Comparison of ENCODE assay signal across 14 cellular contexts in genomic region chr17:76695059-76695892, GRCh38. TPM values are rescaled to one million over a fixed set of nuclear protein-coding genes. Genes with fewer than 3 reads are reported as not detected.
DNase-seq lines count a peak whose midpoint lies in the region; ATAC-seq and TF ChIP-seq lines count a peak whose summit lies in the region.
"Had no signal": no experiment of that assay in that cellular context is flagged by ENCODE, and none has a peak within 500 bp of the region (broad histone marks: within the 10 kb centered on the region; RNA-seq: fewer than 3 reads in every experiment).

No MANE protein-coding gene starts in this region.

- TF ChIP-seq CTCF in adrenal gland (IDR thresholded peaks at IDR 0.05) (no peak), retinal pigment epithelial cell (conservative IDR thresholded peaks at IDR 0.05; ENCODE audit: low read depth, low read length) (no peak)

- no peak overlapping the region for H3K27ac ChIP-seq in CD4-positive, CD25-positive, alpha-beta regulatory T cell (ENCODE audit: insufficient read depth, low read length, poor library complexity, severe bottlenecking)
- H3K27ac ChIP-seq in adrenal gland = peak overlapping the region in 4 of 5 donors; percentile 70 to 99 (median 94)
- peak overlapping the region; percentile 66 for H3K27ac ChIP-seq in right cardiac atrium (ENCODE audit: low read length)
- H3K27ac ChIP-seq: PC-9 had no signal

- intact Hi-C loops in adrenal gland (cut with DNase I) (no loop called here), right cardiac atrium (cut with DNase I) (no loop called here)

- H3K27me3 Mint-ChIP-seq in CD4-positive, CD25-positive, alpha-beta regulatory T cell = peaks cover 10% of the 10 kb centered on the region
- H3K27me3 Mint-ChIP-seq: activated CD4-positive, alpha-beta T cell treated with anti-CD3 and anti-CD28 coated beads for 36 hours had no signal

- WGBS in adrenal gland, 4 donors = 57 to 74% (median 70%) methylated on average over 14 to 16 of the region's 16 CpGs
- 58% methylated on average over 16 of the region's 16 CpGs for WGBS in right cardiac atrium

- no peaks in the 10 kb centered on the region for H3K36me3 Mint-ChIP-seq in CD4-positive, CD25-positive, alpha-beta regulatory T cell

- no peak for ATAC-seq in CD4-positive, CD25-positive, alpha-beta regulatory T cell (ENCODE audit: low read depth in 2 of 2)
- ATAC-seq in right cardiac atrium = no peak
- ATAC-seq in HG03095 (IDR thresholded peaks at IDR 0.05; ENCODE audit: unreplicated experiment) = no peak
- ATAC-seq in HG03135 (IDR thresholded peaks at IDR 0.05; ENCODE audit: unreplicated experiment) = no peak
- ATAC-seq: activated CD4-positive, alpha-beta T cell treated with anti-CD3 and anti-CD28 coated beads for 36 hours had no signal

- no peaks in the 10 kb centered on the region for H3K9me3 ChIP-seq in CD4-positive, CD25-positive, alpha-beta regulatory T cell (ENCODE audit: control insufficient read depth in 2 of 2, low read length in 2 of 2)
- no peaks in the 10 kb centered on the region for H3K9me3 ChIP-seq in adrenal gland (replicated peaks in 1 of 3)
- H3K9me3 ChIP-seq in right cardiac atrium (ENCODE audit: control insufficient read depth, low read length) = no peaks in the 10 kb centered on the region

- peak overlapping the region in 2 of 3 donors; percentile 20 to 38 for H3K27ac Mint-ChIP-seq in CD4-positive, CD25-positive, alpha-beta regulatory T cell
- H3K27ac Mint-ChIP-seq: activated CD4-positive, alpha-beta T cell treated with anti-CD3 and anti-CD28 coated beads for 36 hours had no signal

- DNase-seq in CD4-positive, CD25-positive, alpha-beta regulatory T cell = no peak
- DNase-seq in adrenal gland = no peak
- DNase-seq in right cardiac atrium = peak in 1 of 3 donors; percentile 9
- no peak for DNase-seq in retinal pigment epithelial cell (ENCODE audit: low read depth)
- no peak for DNase-seq in NK-92 (lab: John Stamatoyannopoulos, UW; ENCODE audit: unreplicated experiment)
- DNase-seq in stimulated activated CD4-positive, alpha-beta T cell treated with anti-CD3 and anti-CD28 coated beads, Interleukin-4, amount 100 ng/mL, for 4 hours = no peak
- DNase-seq: activated CD4-positive, alpha-beta T cell treated with anti-CD3 and anti-CD28 coated beads for 36 hours; DMS153; effector CD4-positive, alpha-beta T cell; NCI-H1105; PC-9; trophoblast cell had no signal

- H3K4me3 ChIP-seq in CD4-positive, CD25-positive, alpha-beta regulatory T cell (ENCODE audit: low read depth, low read length) = no peak overlapping the region
- H3K4me3 ChIP-seq in adrenal gland (no peak overlapping the region), right cardiac atrium (ENCODE audit: low read length) (no peak overlapping the region), retinal pigment epithelial cell (ENCODE audit: low read length) (peak overlapping the region; percentile 1)
- H3K4me3 ChIP-seq: PC-9 had no signal

- H3K4me3 Mint-ChIP-seq in CD4-positive, CD25-positive, alpha-beta regulatory T cell = peak overlapping the region in 1 of 4 donors; percentile 65
- H3K4me3 Mint-ChIP-seq: activated CD4-positive, alpha-beta T cell treated with anti-CD3 and anti-CD28 coated beads for 36 hours had no signal

- peaks cover 0 to 8% (median 1%) of the 10 kb centered on the region in 4 donors for H3K4me1 Mint-ChIP-seq in CD4-positive, CD25-positive, alpha-beta regulatory T cell

- H3K9me3 Mint-ChIP-seq in CD4-positive, CD25-positive, alpha-beta regulatory T cell = no peaks in the 10 kb centered on the region

- H3K4me1 ChIP-seq in CD4-positive, CD25-positive, alpha-beta regulatory T cell (ENCODE audit: control insufficient read depth, insufficient read depth, low read length, poor library complexity, severe bottlenecking) = no peaks in the 10 kb centered on the region
- H3K4me1 ChIP-seq in adrenal gland (replicated peaks in 1 of 2) = peaks cover 45 to 72% of the 10 kb centered on the region in 2 donors
- peaks cover 34% of the 10 kb centered on the region for H3K4me1 ChIP-seq in right cardiac atrium (ENCODE audit: control insufficient read depth, insufficient read depth, low read length)

- TF ChIP-seq POLR2A in adrenal gland (IDR thresholded peaks at IDR 0.05) = peak in 1 of 2 donors; percentile 5

- no peaks in the 10 kb centered on the region for H3K36me3 ChIP-seq in CD4-positive, CD25-positive, alpha-beta regulatory T cell (ENCODE audit: control insufficient read depth, insufficient read depth, low read length)
- no peaks in the 10 kb centered on the region for H3K36me3 ChIP-seq in adrenal gland (replicated peaks in 1 of 2)

- no peaks in the 10 kb centered on the region for H3K27me3 ChIP-seq in CD4-positive, CD25-positive, alpha-beta regulatory T cell (ENCODE audit: control insufficient read depth, insufficient read depth, low read length)
- H3K27me3 ChIP-seq in adrenal gland = no peaks in the 10 kb centered on the region
- H3K27me3 ChIP-seq in right cardiac atrium (ENCODE audit: control insufficient read depth, insufficient read depth) = no peaks in the 10 kb centered on the region

RNA-seq across cellular contexts. Expression of gene MXRA7, which starts 15.5 kb away (rescaled TPM):
- 5.0 TPM for total RNA-seq in CD4-positive, CD25-positive, alpha-beta regulatory T cell
- 1 to 10 TPM; 2.2 to 8.8 (median 5.4) TPM for polyA plus RNA-seq in CD4-positive, CD25-positive, alpha-beta regulatory T cell
- total RNA-seq in adrenal gland (100 to 1,000 TPM; 200 to 541 (median 356) TPM), right cardiac atrium (100 to 1,000 TPM; 461 to 558 (median 512) TPM)
- polyA plus RNA-seq in adrenal gland (100 to 1,000 TPM in 2 of 3 donors, 10 to 100 TPM in 1; 81.5 to 573 (median 167) TPM), right cardiac atrium (473 TPM)

RNA-seq across cellular contexts. Expression of gene JMJD6, which starts 31.1 kb away (rescaled TPM):
- 124 TPM for total RNA-seq in CD4-positive, CD25-positive, alpha-beta regulatory T cell
- polyA plus RNA-seq in CD4-positive, CD25-positive, alpha-beta regulatory T cell = 10 to 100 TPM; 21.0 to 38.3 (median 33.6) TPM
- total RNA-seq in adrenal gland (100 to 1,000 TPM in 1 of 8 donors, 10 to 100 TPM in 7; 23.5 to 105 (median 36.3) TPM), right cardiac atrium (10 to 100 TPM; 44.7 to 58.8 (median 57.2) TPM)
- polyA plus RNA-seq in adrenal gland (10 to 100 TPM; 53.7 to 66.9 (median 58.8) TPM), right cardiac atrium (36.7 TPM)

RNA-seq across cellular contexts. Expression of gene METTL23, which starts 31.4 kb away (rescaled TPM):
- 44.1 TPM for total RNA-seq in CD4-positive, CD25-positive, alpha-beta regulatory T cell
- polyA plus RNA-seq in CD4-positive, CD25-positive, alpha-beta regulatory T cell = 100 to 1,000 TPM; 130 to 175 (median 162) TPM
- 10 to 100 TPM; 24.6 to 91.5 (median 37.7) TPM for total RNA-seq in adrenal gland
- 10 to 100 TPM; 48.0 to 84.9 (median 54.5) TPM for polyA plus RNA-seq in adrenal gland
- 10 to 100 TPM; 24.1 to 28.5 (median 25.6) TPM for total RNA-seq in right cardiac atrium
- polyA plus RNA-seq in right cardiac atrium = 32.5 TPM

RNA-seq across cellular contexts. Expression of gene SRSF2, which starts 41.9 kb away (rescaled TPM):
- 444 TPM for total RNA-seq in CD4-positive, CD25-positive, alpha-beta regulatory T cell
- polyA plus RNA-seq in CD4-positive, CD25-positive, alpha-beta regulatory T cell = 100 to 1,000 TPM in 1 of 4 donors, 10 to 100 TPM in 3; 86.0 to 113 (median 93.7) TPM
- total RNA-seq in adrenal gland = 100 to 1,000 TPM; 115 to 242 (median 212) TPM
- 100 to 1,000 TPM; 103 to 269 (median 151) TPM for polyA plus RNA-seq in adrenal gland
- 100 to 1,000 TPM in 1 of 4 donors, 10 to 100 TPM in 3; 79.0 to 113 (median 91.3) TPM for total RNA-seq in right cardiac atrium
- 82.5 TPM for polyA plus RNA-seq in right cardiac atrium

RNA-seq across cellular contexts. Expression of gene MFSD11, which starts 42.6 kb away (rescaled TPM):
- total RNA-seq in CD4-positive, CD25-positive, alpha-beta regulatory T cell = 45.6 TPM
- 10 to 100 TPM; 22.3 to 38.5 (median 26.1) TPM for polyA plus RNA-seq in CD4-positive, CD25-positive, alpha-beta regulatory T cell
- 10 to 100 TPM; 24.2 to 50.0 (median 31.8) TPM for total RNA-seq in adrenal gland
- 10 to 100 TPM in 2 of 3 donors, 1 to 10 TPM in 1; 9.4 to 20.4 (median 11.8) TPM for polyA plus RNA-seq in adrenal gland
- total RNA-seq in right cardiac atrium = 10 to 100 TPM; 23.6 to 40.2 (median 31.5) TPM
- polyA plus RNA-seq in right cardiac atrium = 16.2 TPM

Comparison
In these comparisons a context has a peak if more than half of its experiments do, and no peak if none do; other contexts are left out.
1. RNA of gene MXRA7, which starts 15.5 kb away (total RNA-seq): 461 to 558 TPM in right cardiac atrium and 200 to 541 TPM in adrenal gland; 5.0 TPM in CD4-positive, CD25-positive, alpha-beta regulatory T cell (single experiment); every median in the first group is over 10 times any median in the second.